In genomic region chr18:58391932-58392331, GRCh38 we compare ENCODE assay signal across 1 cellular context.
TF ChIP-seq lines count a peak whose summit lies in the region.

No MANE protein-coding gene starts in this region.

TF ChIP-seq in HCT116, 20 proteins besides CTCF, POLR2A, EP300 and RAD21:
- TF ChIP-seq SP1 (IDR thresholded peaks at IDR 0.05; ENCODE audit: low read depth) (no peak), SIN3A (IDR thresholded peaks at IDR 0.05; ENCODE audit: low read depth) (no peak), ATF3 (IDR thresholded peaks at IDR 0.05) (no peak), TCF7L2 (IDR thresholded peaks at IDR 0.05; ENCODE audit: borderline replicate concordance, extremely low read depth, insufficient read depth, insufficient read length) (no peak), EGR1 (IDR thresholded peaks at IDR 0.05; ENCODE audit: low read depth) (no peak), CBX3 (IDR thresholded peaks at IDR 0.05; ENCODE audit: low read depth) (no peak), JUND (IDR thresholded peaks at IDR 0.05) (no peak), SRF (IDR thresholded peaks at IDR 0.05; ENCODE audit: low read depth) (no peak), EZH2phosphoT487 (IDR thresholded peaks at IDR 0.05; ENCODE audit: borderline replicate concordance) (no peak), ZFX (IDR thresholded peaks at IDR 0.05) (no peak), REST (IDR thresholded peaks at IDR 0.05; ENCODE audit: low read depth) (no peak), ELF1 (IDR thresholded peaks at IDR 0.05; ENCODE audit: borderline replicate concordance, low read depth) (no peak), MAX (IDR thresholded peaks at IDR 0.05) (no peak), YY1 (IDR thresholded peaks at IDR 0.05; ENCODE audit: extremely low read depth, insufficient replicate concordance, low read depth, low read length) (no peak), FOSL1 (IDR thresholded peaks at IDR 0.05; ENCODE audit: low read depth) (no peak), EZH2 (IDR thresholded peaks at IDR 0.05) (no peak), ZNF274 (IDR thresholded peaks at IDR 0.05; ENCODE audit: low read depth, low read length) (no peak), POLR2AphosphoS5 (IDR thresholded peaks at IDR 0.05; ENCODE audit: low read depth, low read length) (no peak), ZBTB33 (IDR thresholded peaks at IDR 0.05; ENCODE audit: extremely low read depth, insufficient replicate concordance, low read length) (no peak), CEBPB (IDR thresholded peaks at IDR 0.05; ENCODE audit: low read depth) (no peak)
